ENCODE assay signal across 26 cellular contexts in the genomic region with DNA sequence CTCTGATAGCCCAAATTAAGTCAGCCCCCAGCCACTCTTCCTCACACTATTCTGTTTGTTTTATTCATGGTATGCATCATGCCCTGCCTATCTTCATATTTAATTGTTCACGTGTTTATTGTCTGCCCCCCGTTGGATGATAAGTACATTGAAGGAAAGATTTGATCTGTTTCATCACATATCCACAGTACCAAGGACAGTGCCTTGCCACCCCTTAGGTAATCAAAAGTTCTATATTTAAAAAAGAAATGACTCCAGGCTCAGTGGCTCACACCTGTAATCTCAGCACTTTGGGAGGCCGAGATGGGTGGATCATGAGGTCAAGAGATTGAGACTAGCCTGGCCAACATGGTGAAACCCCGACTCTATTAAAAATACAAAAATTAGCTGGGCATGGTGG. TPM values are rescaled to one million over a fixed set of nuclear protein-coding genes. Genes with fewer than 3 reads are reported as not detected.
"Had no signal": no experiment of that assay in that cellular context is flagged by ENCODE, and none has a peak within 500 bp of the region (broad histone marks: within the 10 kb centered on the region; RNA-seq: fewer than 3 reads in every experiment).

No MANE protein-coding gene starts in this region.

- H3K27ac ChIP-seq: SJSA1, SK-N-MC had no signal

- H3K27me3 ChIP-seq: MG63, SJSA1 had no signal

- H3K9me3 ChIP-seq: MG63, SJSA1 had no signal

- FAIRE-seq: RCC 7860 had no signal

- ATAC-seq: T-helper 17 cell had no signal

- H3K4me3 ChIP-seq: MG63, SJSA1, SK-N-MC had no signal

- H3K36me3 ChIP-seq: MG63, SJSA1 had no signal

- DNase-seq: KBM-7, MG63, MV-4-11, NCI-H1092, NCI-H1105 treated with DMSO at 0.1 percent for 48 hours, NCI-H1417 treated with DMSO at 0.1 percent for 48 hours, NCI-H146, NCI-H1694 treated with DMSO at 0.1 percent for 48 hours, NCI-H1930, NCI-H2081, NCI-H2171, NCI-H226, NCI-H446, NCI-H510A, NCI-H524 treated with DMSO at 0.1 percent for 48 hours, NCI-H69, NCI-H774, Right ventricle myocardium superior, RPMI8226, SIG-M5, T-helper 1 cell, T-helper 17 cell had no signal

- H3K4me1 ChIP-seq: SJSA1 had no signal

RNA-seq across cellular contexts. Expression of gene RIN2, which starts 10.2 kb away (rescaled TPM):
- polyA plus RNA-seq: IgD-negative memory B cell had no signal
